Comparison of ENCODE assay signal across 20 cellular contexts in genomic region chr9:38486056-38486455, GRCh38.
"Had no signal": no experiment of that assay in that cellular context is flagged by ENCODE, and none has a peak within 500 bp of the region (broad histone marks: within the 10 kb centered on the region; RNA-seq: fewer than 3 reads in every experiment).

No MANE protein-coding gene starts in this region.

- H3K27me3 ChIP-seq: hepatocyte, pancreas, thyroid gland had no signal

- ATAC-seq: effector memory CD8-positive, alpha-beta T cell; pancreas; SK-N-SH treated with all-trans-retinoic acid at 6 μM for 48 hours had no signal

- H3K4me1 Mint-ChIP-seq: activated CD4-positive, alpha-beta T cell treated with anti-CD3 and anti-CD28 coated beads, Interleukin-2, amount 10 ng/mL, durations not matched to agents 7 days and 5 days; activated naive CD4-positive, alpha-beta T cell treated with anti-CD3 and anti-CD28 coated beads, Interleukin-2, amount 50 U/mL, for 24 hours had no signal

- H2AFZ ChIP-seq: hepatocyte had no signal

- H3K9me3 ChIP-seq: pancreas, thyroid gland had no signal

- H3K9me3 Mint-ChIP-seq: activated CD4-positive, alpha-beta T cell treated with anti-CD3 and anti-CD28 coated beads, Interleukin-2, amount 10 ng/mL, durations not matched to agents 7 days and 5 days; activated naive CD4-positive, alpha-beta T cell treated with anti-CD3 and anti-CD28 coated beads, Interleukin-2, amount 50 U/mL, for 24 hours; effector memory CD8-positive, alpha-beta T cell had no signal

- FAIRE-seq: pancreas had no signal

- H3K27ac Mint-ChIP-seq: activated CD4-positive, alpha-beta T cell treated with anti-CD3 and anti-CD28 coated beads, Interleukin-2, amount 10 ng/mL, durations not matched to agents 7 days and 5 days; activated naive CD4-positive, alpha-beta T cell treated with anti-CD3 and anti-CD28 coated beads, Interleukin-2, amount 50 U/mL, for 24 hours; effector memory CD8-positive, alpha-beta T cell had no signal

- H3K27me3 Mint-ChIP-seq: activated CD4-positive, alpha-beta T cell treated with anti-CD3 and anti-CD28 coated beads, Interleukin-2, amount 10 ng/mL, durations not matched to agents 7 days and 5 days; activated naive CD4-positive, alpha-beta T cell treated with anti-CD3 and anti-CD28 coated beads, Interleukin-2, amount 50 U/mL, for 24 hours had no signal

- H3K4me2 ChIP-seq: hepatocyte had no signal

- H3K79me2 ChIP-seq: hepatocyte had no signal

- H3K4me3 Mint-ChIP-seq: activated CD4-positive, alpha-beta T cell treated with anti-CD3 and anti-CD28 coated beads, Interleukin-2, amount 10 ng/mL, durations not matched to agents 7 days and 5 days; activated naive CD4-positive, alpha-beta T cell treated with anti-CD3 and anti-CD28 coated beads, Interleukin-2, amount 50 U/mL, for 24 hours; effector memory CD8-positive, alpha-beta T cell had no signal

- DNase-seq: activated CD4-positive, alpha-beta T cell treated with anti-CD3 and anti-CD28 coated beads, Interleukin-2, amount 10 ng/mL, durations not matched to agents 7 days and 5 days; activated CD8-positive, alpha-beta memory T cell treated with anti-CD3 and anti-CD28 coated beads, Interleukin-2, amount 50 U/mL, for 48 hours; activated effector memory CD4-positive, alpha-beta T cell treated with Interleukin-2 at 50 U/mL for 16 hours; activated T-cell treated with anti-CD3 and anti-CD28 coated beads, Interleukin-2, amount 50 U/mL, for 48 hours; amniotic stem cell; effector memory CD8-positive, alpha-beta T cell; foreskin fibroblast; islet precursor cell; midbrain; pancreas; stimulated activated CD8-positive, alpha-beta memory T cell treated with anti-CD3 and anti-CD28 coated beads, Interleukin-4, amount 100 ng/mL, for 48 hours; stimulated activated naive CD4-positive, alpha-beta T cell; T-helper 1 cell; T1000; thyroid gland had no signal

- H3K4me3 ChIP-seq: hepatocyte, lung, pancreas, thyroid gland had no signal

- H3K4me1 ChIP-seq: pancreas had no signal

- H3K36me3 Mint-ChIP-seq: activated naive CD4-positive, alpha-beta T cell treated with anti-CD3 and anti-CD28 coated beads, Interleukin-2, amount 50 U/mL, for 24 hours had no signal

- H3K36me3 ChIP-seq: pancreas, thyroid gland had no signal

- H3K27ac ChIP-seq: epithelial cell of prostate, hepatocyte, pancreas, thyroid gland had no signal
